1 cellular context compared by ENCODE assay signal in the genomic region with DNA sequence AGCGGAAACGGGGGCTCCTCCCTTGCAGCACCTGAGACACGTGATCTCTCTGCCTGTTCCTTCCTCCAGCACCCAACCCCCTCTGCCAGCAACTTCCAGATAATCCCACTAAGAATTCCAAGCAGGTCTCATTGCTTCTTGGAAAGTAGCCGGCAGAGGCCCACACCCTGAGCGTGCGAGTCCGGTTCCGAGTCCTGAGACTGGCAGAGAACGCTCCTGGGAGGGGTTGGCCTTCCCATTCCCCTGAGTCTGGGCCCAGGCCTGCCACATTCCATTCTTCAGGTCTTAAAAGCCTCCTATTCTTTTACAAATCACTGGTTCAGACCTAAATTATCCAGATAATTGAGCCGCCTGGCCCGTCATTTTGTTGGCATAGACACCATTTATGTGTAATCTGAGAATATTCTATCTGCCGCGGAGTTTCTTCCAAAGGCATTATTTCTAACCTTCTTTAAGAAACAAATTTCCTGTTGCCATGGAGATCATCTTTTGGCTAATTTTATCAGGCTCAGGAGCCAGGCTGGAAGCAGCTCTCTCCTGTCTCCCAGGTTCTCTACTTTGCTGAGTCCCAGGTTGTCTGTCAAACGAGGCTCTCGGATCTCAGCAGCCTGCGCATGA.
A peak's percentile ranks its signal among the peaks of the same experiment; 100 is the strongest.
TF ChIP-seq lines count a peak whose summit lies in the region.

No MANE protein-coding gene starts in this region.

TF ChIP-seq in GM23338, 12 proteins besides CTCF, POLR2A, EP300 and RAD21:
- TF ChIP-seq EZH2 (IDR thresholded peaks at IDR 0.05; ENCODE audit: low read depth, unreplicated experiment) (no peak), ETS1 (IDR thresholded peaks at IDR 0.05) (peak; percentile 64), NANOG (IDR thresholded peaks at IDR 0.05; ENCODE audit: borderline replicate concordance) (peak; percentile 69), STAT1 (IDR thresholded peaks at IDR 0.05; ENCODE audit: unreplicated experiment) (no peak), POLR2AphosphoS5 (IDR thresholded peaks at IDR 0.05; ENCODE audit: low read depth) (no peak; the same call in 1 of the 2 replicates), CREB1 (CRISPR knock-in tag; IDR thresholded peaks at IDR 0.05; ENCODE audit: low read depth) (0 out of 2 replicates have a peak, but pooled peaks have one; percentile 57), ZNF114 (CRISPR knock-in tag; IDR thresholded peaks at IDR 0.05) (peak; percentile 92; the same call in 1 of the 2 replicates), JUNB (IDR thresholded peaks at IDR 0.05; ENCODE audit: unreplicated experiment) (no peak)
- TF ChIP-seq, protein P1, sequence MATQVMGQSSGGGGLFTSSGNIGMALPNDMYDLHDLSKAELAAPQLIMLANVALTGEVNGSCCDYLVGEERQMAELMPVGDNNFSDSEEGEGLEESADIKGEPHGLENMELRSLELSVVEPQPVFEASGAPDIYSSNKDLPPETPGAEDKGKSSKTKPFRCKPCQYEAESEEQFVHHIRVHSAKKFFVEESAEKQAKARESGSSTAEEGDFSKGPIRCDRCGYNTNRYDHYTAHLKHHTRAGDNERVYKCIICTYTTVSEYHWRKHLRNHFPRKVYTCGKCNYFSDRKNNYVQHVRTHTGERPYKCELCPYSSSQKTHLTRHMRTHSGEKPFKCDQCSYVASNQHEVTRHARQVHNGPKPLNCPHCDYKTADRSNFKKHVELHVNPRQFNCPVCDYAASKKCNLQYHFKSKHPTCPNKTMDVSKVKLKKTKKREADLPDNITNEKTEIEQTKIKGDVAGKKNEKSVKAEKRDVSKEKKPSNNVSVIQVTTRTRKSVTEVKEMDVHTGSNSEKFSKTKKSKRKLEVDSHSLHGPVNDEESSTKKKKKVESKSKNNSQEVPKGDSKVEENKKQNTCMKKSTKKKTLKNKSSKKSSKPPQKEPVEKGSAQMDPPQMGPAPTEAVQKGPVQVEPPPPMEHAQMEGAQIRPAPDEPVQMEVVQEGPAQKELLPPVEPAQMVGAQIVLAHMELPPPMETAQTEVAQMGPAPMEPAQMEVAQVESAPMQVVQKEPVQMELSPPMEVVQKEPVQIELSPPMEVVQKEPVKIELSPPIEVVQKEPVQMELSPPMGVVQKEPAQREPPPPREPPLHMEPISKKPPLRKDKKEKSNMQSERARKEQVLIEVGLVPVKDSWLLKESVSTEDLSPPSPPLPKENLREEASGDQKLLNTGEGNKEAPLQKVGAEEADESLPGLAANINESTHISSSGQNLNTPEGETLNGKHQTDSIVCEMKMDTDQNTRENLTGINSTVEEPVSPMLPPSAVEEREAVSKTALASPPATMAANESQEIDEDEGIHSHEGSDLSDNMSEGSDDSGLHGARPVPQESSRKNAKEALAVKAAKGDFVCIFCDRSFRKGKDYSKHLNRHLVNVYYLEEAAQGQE (IDR thresholded peaks at IDR 0.05; ENCODE audit: unreplicated experiment) = peak; percentile 15
- TF ChIP-seq, protein P2, sequence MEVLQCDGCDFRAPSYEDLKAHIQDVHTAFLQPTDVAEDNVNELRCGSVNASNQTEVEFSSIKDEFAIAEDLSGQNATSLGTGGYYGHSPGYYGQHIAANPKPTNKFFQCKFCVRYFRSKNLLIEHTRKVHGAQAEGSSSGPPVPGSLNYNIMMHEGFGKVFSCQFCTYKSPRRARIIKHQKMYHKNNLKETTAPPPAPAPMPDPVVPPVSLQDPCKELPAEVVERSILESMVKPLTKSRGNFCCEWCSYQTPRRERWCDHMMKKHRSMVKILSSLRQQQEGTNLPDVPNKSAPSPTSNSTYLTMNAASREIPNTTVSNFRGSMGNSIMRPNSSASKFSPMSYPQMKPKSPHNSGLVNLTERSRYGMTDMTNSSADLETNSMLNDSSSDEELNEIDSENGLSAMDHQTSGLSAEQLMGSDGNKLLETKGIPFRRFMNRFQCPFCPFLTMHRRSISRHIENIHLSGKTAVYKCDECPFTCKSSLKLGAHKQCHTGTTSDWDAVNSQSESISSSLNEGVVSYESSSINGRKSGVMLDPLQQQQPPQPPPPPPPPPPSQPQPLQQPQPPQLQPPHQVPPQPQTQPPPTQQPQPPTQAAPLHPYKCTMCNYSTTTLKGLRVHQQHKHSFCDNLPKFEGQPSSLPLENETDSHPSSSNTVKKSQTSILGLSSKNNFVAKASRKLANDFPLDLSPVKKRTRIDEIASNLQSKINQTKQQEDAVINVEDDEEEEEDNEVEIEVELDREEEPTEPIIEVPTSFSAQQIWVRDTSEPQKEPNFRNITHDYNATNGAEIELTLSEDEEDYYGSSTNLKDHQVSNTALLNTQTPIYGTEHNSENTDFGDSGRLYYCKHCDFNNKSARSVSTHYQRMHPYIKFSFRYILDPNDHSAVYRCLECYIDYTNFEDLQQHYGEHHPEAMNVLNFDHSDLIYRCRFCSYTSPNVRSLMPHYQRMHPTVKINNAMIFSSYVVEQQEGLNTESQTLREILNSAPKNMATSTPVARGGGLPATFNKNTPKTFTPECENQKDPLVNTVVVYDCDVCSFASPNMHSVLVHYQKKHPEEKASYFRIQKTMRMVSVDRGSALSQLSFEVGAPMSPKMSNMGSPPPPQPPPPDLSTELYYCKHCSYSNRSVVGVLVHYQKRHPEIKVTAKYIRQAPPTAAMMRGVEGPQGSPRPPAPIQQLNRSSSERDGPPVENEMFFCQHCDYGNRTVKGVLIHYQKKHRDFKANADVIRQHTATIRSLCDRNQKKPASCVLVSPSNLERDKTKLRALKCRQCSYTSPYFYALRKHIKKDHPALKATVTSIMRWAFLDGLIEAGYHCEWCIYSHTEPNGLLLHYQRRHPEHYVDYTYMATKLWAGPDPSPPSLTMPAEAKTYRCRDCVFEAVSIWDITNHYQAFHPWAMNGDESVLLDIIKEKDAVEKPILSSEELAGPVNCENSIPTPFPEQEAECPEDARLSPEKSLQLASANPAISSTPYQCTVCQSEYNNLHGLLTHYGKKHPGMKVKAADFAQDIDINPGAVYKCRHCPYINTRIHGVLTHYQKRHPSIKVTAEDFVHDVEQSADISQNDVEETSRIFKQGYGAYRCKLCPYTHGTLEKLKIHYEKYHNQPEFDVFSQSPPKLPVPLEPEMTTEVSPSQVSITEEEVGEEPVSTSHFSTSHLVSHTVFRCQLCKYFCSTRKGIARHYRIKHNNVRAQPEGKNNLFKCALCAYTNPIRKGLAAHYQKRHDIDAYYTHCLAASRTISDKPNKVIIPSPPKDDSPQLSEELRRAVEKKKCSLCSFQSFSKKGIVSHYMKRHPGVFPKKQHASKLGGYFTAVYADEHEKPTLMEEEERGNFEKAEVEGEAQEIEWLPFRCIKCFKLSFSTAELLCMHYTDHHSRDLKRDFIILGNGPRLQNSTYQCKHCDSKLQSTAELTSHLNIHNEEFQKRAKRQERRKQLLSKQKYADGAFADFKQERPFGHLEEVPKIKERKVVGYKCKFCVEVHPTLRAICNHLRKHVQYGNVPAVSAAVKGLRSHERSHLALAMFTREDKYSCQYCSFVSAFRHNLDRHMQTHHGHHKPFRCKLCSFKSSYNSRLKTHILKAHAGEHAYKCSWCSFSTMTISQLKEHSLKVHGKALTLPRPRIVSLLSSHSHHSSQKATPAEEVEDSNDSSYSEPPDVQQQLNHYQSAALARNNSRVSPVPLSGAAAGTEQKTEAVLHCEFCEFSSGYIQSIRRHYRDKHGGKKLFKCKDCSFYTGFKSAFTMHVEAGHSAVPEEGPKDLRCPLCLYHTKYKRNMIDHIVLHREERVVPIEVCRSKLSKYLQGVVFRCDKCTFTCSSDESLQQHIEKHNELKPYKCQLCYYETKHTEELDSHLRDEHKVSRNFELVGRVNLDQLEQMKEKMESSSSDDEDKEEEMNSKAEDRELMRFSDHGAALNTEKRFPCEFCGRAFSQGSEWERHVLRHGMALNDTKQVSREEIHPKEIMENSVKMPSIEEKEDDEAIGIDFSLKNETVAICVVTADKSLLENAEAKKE (CRISPR knock-in tag; IDR thresholded peaks at IDR 0.05) = no peak; the same call in 1 of the 2 replicates
